30 cellular contexts compared by ENCODE assay signal in the genomic region with DNA sequence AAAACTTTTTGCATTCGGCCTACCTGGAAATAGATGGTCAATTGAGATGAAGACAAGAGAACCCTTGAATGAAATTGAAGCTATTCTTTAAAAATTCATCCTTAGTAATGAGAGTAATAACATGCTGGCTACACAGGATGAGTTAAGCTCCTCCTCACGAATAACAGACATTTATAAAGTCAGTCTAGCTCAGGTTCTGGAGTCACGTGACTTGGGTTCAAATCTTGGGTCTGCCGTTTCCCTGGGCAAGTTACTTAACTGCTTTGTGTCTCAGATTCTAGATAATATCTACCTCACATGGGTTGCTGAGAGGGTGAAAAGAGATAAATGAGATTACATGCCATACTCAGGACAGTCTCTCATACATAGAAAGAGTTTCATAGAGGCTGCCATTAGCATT.
"Had no signal": no experiment of that assay in that cellular context is flagged by ENCODE, and none has a peak within 500 bp of the region (broad histone marks: within the 10 kb centered on the region; RNA-seq: fewer than 3 reads in every experiment).

No MANE protein-coding gene starts in this region.

- H3K4me2 ChIP-seq: neural progenitor cell, smooth muscle cell had no signal

- H3K27me3 ChIP-seq: neural progenitor cell, ovary, spleen, stomach, thyroid gland, tibial nerve, upper lobe of left lung, vagina had no signal

- H3K27ac ChIP-seq: neural progenitor cell, ovary, parathyroid adenoma, psoas muscle, spleen, stomach, thoracic aorta, thyroid gland, tibial nerve, vagina had no signal

- H2AFZ ChIP-seq: neural progenitor cell, parathyroid adenoma had no signal

- H3K4me3 Mint-ChIP-seq: natural killer cell; nephron; neural progenitor cell; stimulated activated naive B cell treated with anti-CD40 and anti-IgM and Interleukin-4, amounts not matched to agents 10 μg/mL and 1 μg/mL and 100 μg/mL, for 72 hours; stimulated activated naive CD8-positive, alpha-beta T cell treated with anti-CD3 and anti-CD28 coated beads, Interleukin-15, Interleukin-2, amounts not matched to agents 100 ng/mL and 50 ng/mL, for 24 hours had no signal

- FAIRE-seq: urothelium cell line had no signal

- H3K36me3 ChIP-seq: neural progenitor cell, ovary, spleen, stomach, thoracic aorta, thyroid gland, tibial nerve, upper lobe of left lung, vagina had no signal

- H3K9me3 Mint-ChIP-seq: natural killer cell; nephron; neural progenitor cell; stimulated activated naive B cell treated with anti-CD40 and anti-IgM and Interleukin-4, amounts not matched to agents 10 μg/mL and 1 μg/mL and 100 μg/mL, for 72 hours; stimulated activated naive CD8-positive, alpha-beta T cell treated with anti-CD3 and anti-CD28 coated beads, Interleukin-15, Interleukin-2, amounts not matched to agents 100 ng/mL and 50 ng/mL, for 24 hours had no signal

- H3K4me1 Mint-ChIP-seq: natural killer cell had no signal

- H3K79me2 ChIP-seq: parathyroid adenoma had no signal

- H3K36me3 Mint-ChIP-seq: natural killer cell; neural progenitor cell; stimulated activated naive B cell treated with anti-CD40 and anti-IgM and Interleukin-4, amounts not matched to agents 10 μg/mL and 1 μg/mL and 100 μg/mL, for 72 hours had no signal

- H3K27ac Mint-ChIP-seq: natural killer cell; nephron; progenitor cell of endocrine pancreas; stimulated activated naive B cell treated with anti-CD40 and anti-IgM and Interleukin-4, amounts not matched to agents 10 μg/mL and 1 μg/mL and 100 μg/mL, for 72 hours; stimulated activated naive CD8-positive, alpha-beta T cell treated with anti-CD3 and anti-CD28 coated beads, Interleukin-15, Interleukin-2, amounts not matched to agents 100 ng/mL and 50 ng/mL, for 24 hours had no signal

- H3K4me3 ChIP-seq: neural progenitor cell, ovary, psoas muscle, skin epidermis, smooth muscle cell, spleen, stomach, thyroid gland, upper lobe of left lung, vagina had no signal

- ATAC-seq: natural killer cell; psoas muscle; right cardiac atrium; sciatic nerve; stimulated activated naive B cell treated with anti-CD40 and anti-IgM and Interleukin-4, amounts not matched to agents 10 μg/mL and 1 μg/mL and 100 μg/mL, for 72 hours had no signal

- H3K4me1 ChIP-seq: neural progenitor cell, parathyroid adenoma, psoas muscle, stomach, thyroid gland, tibial nerve, upper lobe of left lung, vagina had no signal

- H3K9ac ChIP-seq: neural progenitor cell, parathyroid adenoma had no signal

- DNase-seq: natural killer cell; occipital lobe; ovary; posterior cingulate gyrus; psoas muscle; right cardiac atrium; spleen; stimulated activated CD4-positive, alpha-beta T cell treated with anti-CD3 and anti-CD28 coated beads, Interleukin-12 subunit alpha, Interleukin-12 subunit beta, amount 100 ng/mL, for 4 hours; stimulated activated CD4-positive, alpha-beta T cell treated with anti-CD3 and anti-CD28 coated beads, Interleukin-1b, Interleukin-23, amount 100 ng/mL, for 48 hours; stimulated activated CD4-positive, alpha-beta T cell treated with anti-CD3 and anti-CD28 coated beads, Interleukin-4, amount 100 ng/mL, for 1 hour; stimulated activated CD4-positive, alpha-beta T cell treated with anti-CD3 and anti-CD28 coated beads, Interleukin-4, amount 100 ng/mL, for 4 hours; stimulated activated CD8-positive, alpha-beta memory T cell treated with anti-CD3 and anti-CD28 coated beads, Interleukin-4, amount 100 ng/mL, for 48 hours; stimulated activated naive B cell treated with anti-CD40 and anti-IgM and Interleukin-4, amounts not matched to agents 10 μg/mL and 1 μg/mL and 100 μg/mL, for 72 hours; stimulated activated naive CD4-positive, alpha-beta T cell treated with Interleukin-2 at 50 U/mL for 16 hours; stomach; thyroid gland; trophoblast cell; upper lobe of left lung had no signal

- H3K9me3 ChIP-seq: ovary, psoas muscle, spleen, stomach, thoracic aorta, thyroid gland, tibial nerve, upper lobe of left lung, vagina had no signal
